In the genomic region with DNA sequence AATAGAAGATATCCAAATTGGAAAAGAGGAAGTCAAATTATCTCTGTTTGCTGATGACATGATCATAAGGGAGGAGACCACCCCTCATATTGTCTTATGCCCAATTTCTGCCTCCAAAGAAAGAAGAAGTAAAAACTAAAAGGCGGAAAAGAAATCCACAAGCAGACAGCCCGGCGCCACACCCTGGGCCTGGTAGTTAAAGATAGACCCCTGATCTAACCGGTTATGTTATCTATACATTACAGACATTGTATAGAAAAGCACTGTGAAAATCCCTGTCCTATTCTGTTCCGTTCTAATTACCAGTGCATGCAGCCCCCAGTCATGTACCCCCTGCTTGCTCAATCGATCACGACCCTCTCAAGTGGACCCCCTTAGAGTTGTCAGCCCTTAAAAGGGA, we compare ENCODE assay signal across 3 cellular contexts. TPM values are rescaled to one million over a fixed set of nuclear protein-coding genes. Genes with fewer than 3 reads are reported as not detected.
"Had no signal": no experiment of that assay in that cellular context is flagged by ENCODE, and none has a peak within 500 bp of the region (broad histone marks: within the 10 kb centered on the region; RNA-seq: fewer than 3 reads in every experiment).

No MANE protein-coding gene starts in this region.

RNA-seq across cellular contexts. Expression of a gene that starts 22.8 kb away (rescaled TPM):
- total RNA-seq: subcutaneous adipose tissue, transverse colon, upper lobe of right lung had no signal
